In genomic region chrX:4690516-4690915, GRCh38 we compare ENCODE assay signal across 20 cellular contexts.
"Had no signal": no experiment of that assay in that cellular context is flagged by ENCODE, and none has a peak within 500 bp of the region (broad histone marks: within the 10 kb centered on the region; RNA-seq: fewer than 3 reads in every experiment).

No MANE protein-coding gene starts in this region.

- H3K4me3 ChIP-seq: lower lobe of right lung, psoas muscle, right atrium auricular region, spleen, thoracic aorta, upper lobe of left lung had no signal

- DNase-seq: activated CD4-positive, alpha-beta memory T cell treated with anti-CD3 and anti-CD28 coated beads for 36 hours; activated CD4-positive, alpha-beta T cell treated with anti-CD3 and anti-CD28 coated beads for 48 hours; activated naive CD4-positive, alpha-beta T cell treated with Interleukin-2 at 50 U/mL for 16 hours; activated naive CD8-positive, alpha-beta T cell treated with anti-CD3 and anti-CD28 coated beads for 36 hours; activated T-cell treated with anti-CD3 and anti-CD28 coated beads, Interleukin-2, amount 50 U/mL, for 48 hours; effector memory CD4-positive, alpha-beta T cell; foreskin keratinocyte; kidney; lower lobe of right lung; mesendoderm; naive B cell; psoas muscle; spleen; stimulated activated CD4-positive, alpha-beta T cell treated with anti-CD3 and anti-CD28 coated beads, Interleukin-4, amount 100 ng/mL, for 1 hour; stimulated activated naive CD4-positive, alpha-beta T cell treated with Interleukin-2 at 50 U/mL for 16 hours; T-helper 9 cell; upper lobe of left lung had no signal

- H3K9me3 ChIP-seq: lower lobe of right lung, psoas muscle, right atrium auricular region, thoracic aorta, upper lobe of left lung had no signal

- H3K4me1 ChIP-seq: foreskin keratinocyte, lower lobe of right lung, psoas muscle, right atrium auricular region, spleen, upper lobe of left lung had no signal

- H3K36me3 ChIP-seq: lower lobe of right lung, right atrium auricular region, spleen, thoracic aorta, upper lobe of left lung had no signal

- H3K27me3 ChIP-seq: foreskin keratinocyte, right atrium auricular region, spleen, upper lobe of left lung had no signal

- H3K27ac ChIP-seq: foreskin keratinocyte, lower lobe of right lung, psoas muscle, right atrium auricular region, spleen, thoracic aorta, upper lobe of left lung had no signal

- ATAC-seq: foreskin keratinocyte, left lobe of liver, lower lobe of right lung, psoas muscle had no signal
